In genomic region chr7:54664235-54665228, GRCh38 we compare ENCODE assay signal across 1 cellular context.
TF ChIP-seq lines count a peak whose summit lies in the region.

No MANE protein-coding gene starts in this region.

TF ChIP-seq in HepG2, 621 proteins besides CTCF, POLR2A, EP300 and RAD21 (continued from another document and continues in another):
- TF ChIP-seq FOXO4 (CRISPR knock-in tag; conservative IDR thresholded peaks at IDR 0.05), result 0 out of 2 replicates have a peak, but pooled peaks have one; percentile 19
- 0 out of 2 replicates have a peak, but pooled peaks have one; percentile 31 for TF ChIP-seq ZZZ3 (CRISPR knock-in tag; IDR thresholded peaks at IDR 0.05; ENCODE audit: borderline replicate concordance)
- peak; percentile 41; the same call in 1 of the 2 replicates for TF ChIP-seq FOSL2 (CRISPR knock-in tag; IDR thresholded peaks at IDR 0.05)
- no peak for TF ChIP-seq PHB2 (IDR thresholded peaks at IDR 0.05; ENCODE audit: partially characterized antibody)
- no peak for TF ChIP-seq ZNF672 (CRISPR knock-in tag; IDR thresholded peaks at IDR 0.05)
- TF ChIP-seq DNMT1 (CRISPR knock-in tag; IDR thresholded peaks at IDR 0.05), result 0 out of 2 replicates have a peak, but pooled peaks have one; percentile 65
- TF ChIP-seq, protein P1, sequence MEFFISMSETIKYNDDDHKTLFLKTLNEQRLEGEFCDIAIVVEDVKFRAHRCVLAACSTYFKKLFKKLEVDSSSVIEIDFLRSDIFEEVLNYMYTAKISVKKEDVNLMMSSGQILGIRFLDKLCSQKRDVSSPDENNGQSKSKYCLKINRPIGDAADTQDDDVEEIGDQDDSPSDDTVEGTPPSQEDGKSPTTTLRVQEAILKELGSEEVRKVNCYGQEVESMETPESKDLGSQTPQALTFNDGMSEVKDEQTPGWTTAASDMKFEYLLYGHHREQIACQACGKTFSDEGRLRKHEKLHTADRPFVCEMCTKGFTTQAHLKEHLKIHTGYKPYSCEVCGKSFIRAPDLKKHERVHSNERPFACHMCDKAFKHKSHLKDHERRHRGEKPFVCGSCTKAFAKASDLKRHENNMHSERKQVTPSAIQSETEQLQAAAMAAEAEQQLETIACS (CRISPR knock-in tag; IDR thresholded peaks at IDR 0.05), result peak; percentile 86
- no peak for TF ChIP-seq ZNF510 (CRISPR knock-in tag; IDR thresholded peaks at IDR 0.05; ENCODE audit: low read depth)
- TF ChIP-seq CBX5 (CRISPR knock-in tag; IDR thresholded peaks at IDR 0.05; ENCODE audit: borderline replicate concordance), result peak; percentile 65; the same call in 1 of the 2 replicates
- TF ChIP-seq ARNT2 (CRISPR knock-in tag; IDR thresholded peaks at IDR 0.05; ENCODE audit: low read depth), result peak; percentile 71; the same call in 1 of the 2 replicates
- peak; percentile 56; the same call in 1 of the 2 replicates for TF ChIP-seq ZNF749 (CRISPR knock-in tag; IDR thresholded peaks at IDR 0.05; ENCODE audit: borderline replicate concordance)
- 0 out of 2 replicates have a peak, but pooled peaks have one; percentile 13 for TF ChIP-seq FOXO1 (CRISPR knock-in tag; IDR thresholded peaks at IDR 0.05)
- no peak for TF ChIP-seq CCAR2 (optimal IDR thresholded peaks at IDR 0.05; ENCODE audit: low read depth, low read length)
- peak; percentile 45; the same call in 1 of the 2 replicates for TF ChIP-seq ZNF792 (CRISPR knock-in tag; IDR thresholded peaks at IDR 0.05)
- no peak for TF ChIP-seq GTF2F1 (IDR thresholded peaks at IDR 0.05; ENCODE audit: low read length)
- no peak for TF ChIP-seq ZNF547 (CRISPR knock-in tag; IDR thresholded peaks at IDR 0.05)
- TF ChIP-seq HNRNPLL (IDR thresholded peaks at IDR 0.05; ENCODE audit: low read depth, low read length, poor library complexity, severe bottlenecking), result peak; percentile 69
- 0 out of 2 replicates have a peak, but pooled peaks have one; percentile 32 for TF ChIP-seq MXD1 (CRISPR knock-in tag; IDR thresholded peaks at IDR 0.05)
- TF ChIP-seq, protein P2, sequence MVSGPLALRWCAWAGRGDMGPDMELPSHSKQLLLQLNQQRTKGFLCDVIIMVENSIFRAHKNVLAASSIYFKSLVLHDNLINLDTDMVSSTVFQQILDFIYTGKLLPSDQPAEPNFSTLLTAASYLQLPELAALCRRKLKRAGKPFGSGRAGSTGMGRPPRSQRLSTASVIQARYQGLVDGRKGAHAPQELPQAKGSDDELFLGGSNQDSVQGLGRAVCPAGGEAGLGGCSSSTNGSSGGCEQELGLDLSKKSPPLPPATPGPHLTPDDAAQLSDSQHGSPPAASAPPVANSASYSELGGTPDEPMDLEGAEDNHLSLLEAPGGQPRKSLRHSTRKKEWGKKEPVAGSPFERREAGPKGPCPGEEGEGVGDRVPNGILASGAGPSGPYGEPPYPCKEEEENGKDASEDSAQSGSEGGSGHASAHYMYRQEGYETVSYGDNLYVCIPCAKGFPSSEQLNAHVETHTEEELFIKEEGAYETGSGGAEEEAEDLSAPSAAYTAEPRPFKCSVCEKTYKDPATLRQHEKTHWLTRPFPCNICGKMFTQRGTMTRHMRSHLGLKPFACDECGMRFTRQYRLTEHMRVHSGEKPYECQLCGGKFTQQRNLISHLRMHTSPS (CRISPR knock-in tag; IDR thresholded peaks at IDR 0.05; ENCODE audit: low read depth), result no peak
- peak; percentile 81; the same call in 1 of the 2 replicates for TF ChIP-seq ZNF776 (CRISPR knock-in tag; IDR thresholded peaks at IDR 0.05)
- TF ChIP-seq ZNF333 (CRISPR knock-in tag; IDR thresholded peaks at IDR 0.05; ENCODE audit: borderline replicate concordance), result 0 out of 2 replicates have a peak, but pooled peaks have one; percentile 66
- TF ChIP-seq ZNF567 (CRISPR knock-in tag; IDR thresholded peaks at IDR 0.05; ENCODE audit: borderline replicate concordance), result 0 out of 2 replicates have a peak, but pooled peaks have one; percentile 66
- peak; percentile 38; the same call in 1 of the 2 replicates for TF ChIP-seq ZNF563 (CRISPR knock-in tag; IDR thresholded peaks at IDR 0.05)
- TF ChIP-seq MED8 (CRISPR knock-in tag; IDR thresholded peaks at IDR 0.05; ENCODE audit: insufficient replicate concordance), result peak; percentile 36
- no peak for TF ChIP-seq ZNF235 (CRISPR knock-in tag; IDR thresholded peaks at IDR 0.05; ENCODE audit: borderline replicate concordance)
- 0 out of 2 replicates have a peak, but pooled peaks have one; percentile 31 for TF ChIP-seq IRX3 (CRISPR knock-in tag; IDR thresholded peaks at IDR 0.05; ENCODE audit: borderline replicate concordance, low read depth)
- no peak for TF ChIP-seq SOX13 (IDR thresholded peaks at IDR 0.05)
- 0 out of 4 replicates have a peak, but pooled peaks of 1 of the 2 experiments have one; percentile 9 for TF ChIP-seq SOX13 (CRISPR knock-in tag; conservative IDR thresholded peaks at IDR 0.05 in 1 of 2, IDR thresholded peaks at IDR 0.05 in 1 of 2)
- TF ChIP-seq ZNF546 (CRISPR knock-in tag; conservative IDR thresholded peaks at IDR 0.05), result 0 out of 2 replicates have a peak, but pooled peaks have one; percentile 39
- no peak for TF ChIP-seq ZNF556 (CRISPR knock-in tag; IDR thresholded peaks at IDR 0.05; ENCODE audit: borderline replicate concordance)
- TF ChIP-seq CHD2 (IDR thresholded peaks at IDR 0.05; ENCODE audit: low read depth, low read length), result peak; percentile 63; the same call in 1 of the 2 replicates
- TF ChIP-seq, protein P3, sequence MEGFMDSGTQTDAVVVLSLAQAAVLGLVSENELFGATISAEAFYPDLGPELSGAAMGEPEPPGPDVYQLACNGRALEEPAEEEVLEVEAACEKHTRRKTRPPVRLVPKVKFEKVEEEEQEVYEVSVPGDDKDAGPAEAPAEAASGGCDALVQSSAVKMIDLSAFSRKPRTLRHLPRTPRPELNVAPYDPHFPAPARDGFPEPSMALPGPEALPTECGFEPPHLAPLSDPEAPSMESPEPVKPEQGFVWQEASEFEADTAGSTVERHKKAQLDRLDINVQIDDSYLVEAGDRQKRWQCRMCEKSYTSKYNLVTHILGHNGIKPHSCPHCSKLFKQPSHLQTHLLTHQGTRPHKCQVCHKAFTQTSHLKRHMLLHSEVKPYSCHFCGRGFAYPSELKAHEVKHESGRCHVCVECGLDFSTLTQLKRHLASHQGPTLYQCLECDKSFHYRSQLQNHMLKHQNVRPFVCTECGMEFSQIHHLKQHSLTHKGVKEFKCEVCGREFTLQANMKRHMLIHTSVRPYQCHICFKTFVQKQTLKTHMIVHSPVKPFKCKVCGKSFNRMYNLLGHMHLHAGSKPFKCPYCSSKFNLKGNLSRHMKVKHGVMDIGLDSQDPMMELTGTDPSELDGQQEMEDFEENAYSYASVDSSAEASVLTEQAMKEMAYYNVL (CRISPR knock-in tag; IDR thresholded peaks at IDR 0.05; ENCODE audit: borderline replicate concordance), result 0 out of 2 replicates have a peak, but pooled peaks have one; percentile 41
- peak; percentile 44; the same call in 1 of the 2 replicates for TF ChIP-seq SALL1 (CRISPR knock-in tag; IDR thresholded peaks at IDR 0.05)
- TF ChIP-seq SRSF1 (optimal IDR thresholded peaks at IDR 0.05; ENCODE audit: low read depth, low read length), result no peak
- TF ChIP-seq ZNF331 (CRISPR knock-in tag; IDR thresholded peaks at IDR 0.05), result peak; percentile 58; the same call in 1 of the 2 replicates
- TF ChIP-seq KDM5B (CRISPR knock-in tag; IDR thresholded peaks at IDR 0.05; ENCODE audit: borderline replicate concordance), result peak; percentile 66; the same call in 1 of the 2 replicates
- TF ChIP-seq CSRNP1 (CRISPR knock-in tag; IDR thresholded peaks at IDR 0.05), result 0 out of 2 replicates have a peak, but pooled peaks have one; percentile 35
- TF ChIP-seq, protein P4, sequence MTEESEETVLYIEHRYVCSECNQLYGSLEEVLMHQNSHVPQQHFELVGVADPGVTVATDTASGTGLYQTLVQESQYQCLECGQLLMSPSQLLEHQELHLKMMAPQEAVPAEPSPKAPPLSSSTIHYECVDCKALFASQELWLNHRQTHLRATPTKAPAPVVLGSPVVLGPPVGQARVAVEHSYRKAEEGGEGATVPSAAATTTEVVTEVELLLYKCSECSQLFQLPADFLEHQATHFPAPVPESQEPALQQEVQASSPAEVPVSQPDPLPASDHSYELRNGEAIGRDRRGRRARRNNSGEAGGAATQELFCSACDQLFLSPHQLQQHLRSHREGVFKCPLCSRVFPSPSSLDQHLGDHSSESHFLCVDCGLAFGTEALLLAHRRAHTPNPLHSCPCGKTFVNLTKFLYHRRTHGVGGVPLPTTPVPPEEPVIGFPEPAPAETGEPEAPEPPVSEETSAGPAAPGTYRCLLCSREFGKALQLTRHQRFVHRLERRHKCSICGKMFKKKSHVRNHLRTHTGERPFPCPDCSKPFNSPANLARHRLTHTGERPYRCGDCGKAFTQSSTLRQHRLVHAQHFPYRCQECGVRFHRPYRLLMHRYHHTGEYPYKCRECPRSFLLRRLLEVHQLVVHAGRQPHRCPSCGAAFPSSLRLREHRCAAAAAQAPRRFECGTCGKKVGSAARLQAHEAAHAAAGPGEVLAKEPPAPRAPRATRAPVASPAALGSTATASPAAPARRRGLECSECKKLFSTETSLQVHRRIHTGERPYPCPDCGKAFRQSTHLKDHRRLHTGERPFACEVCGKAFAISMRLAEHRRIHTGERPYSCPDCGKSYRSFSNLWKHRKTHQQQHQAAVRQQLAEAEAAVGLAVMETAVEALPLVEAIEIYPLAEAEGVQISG (CRISPR knock-in tag; IDR thresholded peaks at IDR 0.05), result 0 out of 2 replicates have a peak, but pooled peaks have one; percentile 15
- TF ChIP-seq CEBPG (CRISPR knock-in tag; IDR thresholded peaks at IDR 0.05), result peak; percentile 15; the same call in 1 of the 2 replicates
- peak; percentile 54; the same call in 1 of the 2 replicates for TF ChIP-seq ZNF768 (CRISPR knock-in tag; IDR thresholded peaks at IDR 0.05)
- TF ChIP-seq, protein P5, sequence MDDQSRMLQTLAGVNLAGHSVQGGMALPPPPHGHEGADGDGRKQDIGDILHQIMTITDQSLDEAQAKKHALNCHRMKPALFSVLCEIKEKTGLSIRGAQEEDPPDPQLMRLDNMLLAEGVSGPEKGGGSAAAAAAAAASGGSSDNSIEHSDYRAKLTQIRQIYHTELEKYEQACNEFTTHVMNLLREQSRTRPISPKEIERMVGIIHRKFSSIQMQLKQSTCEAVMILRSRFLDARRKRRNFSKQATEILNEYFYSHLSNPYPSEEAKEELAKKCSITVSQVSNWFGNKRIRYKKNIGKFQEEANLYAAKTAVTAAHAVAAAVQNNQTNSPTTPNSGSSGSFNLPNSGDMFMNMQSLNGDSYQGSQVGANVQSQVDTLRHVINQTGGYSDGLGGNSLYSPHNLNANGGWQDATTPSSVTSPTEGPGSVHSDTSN (CRISPR knock-in tag; IDR thresholded peaks at IDR 0.05; ENCODE audit: borderline replicate concordance), result no peak
- TF ChIP-seq ATF3 (CRISPR knock-in tag; IDR thresholded peaks at IDR 0.05), result peak; percentile 29; the same call in 1 of the 2 replicates
- peak; percentile 76; the same call in 1 of the 2 replicates for TF ChIP-seq GABPB1 (CRISPR knock-in tag; IDR thresholded peaks at IDR 0.05)
- TF ChIP-seq, protein P6, sequence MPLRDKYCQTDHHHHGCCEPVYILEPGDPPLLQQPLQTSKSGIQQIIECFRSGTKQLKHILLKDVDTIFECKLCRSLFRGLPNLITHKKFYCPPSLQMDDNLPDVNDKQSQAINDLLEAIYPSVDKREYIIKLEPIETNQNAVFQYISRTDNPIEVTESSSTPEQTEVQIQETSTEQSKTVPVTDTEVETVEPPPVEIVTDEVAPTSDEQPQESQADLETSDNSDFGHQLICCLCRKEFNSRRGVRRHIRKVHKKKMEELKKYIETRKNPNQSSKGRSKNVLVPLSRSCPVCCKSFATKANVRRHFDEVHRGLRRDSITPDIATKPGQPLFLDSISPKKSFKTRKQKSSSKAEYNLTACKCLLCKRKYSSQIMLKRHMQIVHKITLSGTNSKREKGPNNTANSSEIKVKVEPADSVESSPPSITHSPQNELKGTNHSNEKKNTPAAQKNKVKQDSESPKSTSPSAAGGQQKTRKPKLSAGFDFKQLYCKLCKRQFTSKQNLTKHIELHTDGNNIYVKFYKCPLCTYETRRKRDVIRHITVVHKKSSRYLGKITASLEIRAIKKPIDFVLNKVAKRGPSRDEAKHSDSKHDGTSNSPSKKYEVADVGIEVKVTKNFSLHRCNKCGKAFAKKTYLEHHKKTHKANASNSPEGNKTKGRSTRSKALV (CRISPR knock-in tag; IDR thresholded peaks at IDR 0.05), result peak; percentile 84
- TF ChIP-seq ZNF253 (CRISPR knock-in tag; IDR thresholded peaks at IDR 0.05; ENCODE audit: borderline replicate concordance), result no peak
- peak; percentile 39 for TF ChIP-seq PHF8 (CRISPR knock-in tag; IDR thresholded peaks at IDR 0.05)
- TF ChIP-seq MTF2 (CRISPR knock-in tag; IDR thresholded peaks at IDR 0.05; ENCODE audit: borderline replicate concordance), result peak; percentile 90; the same call in 1 of the 2 replicates
- TF ChIP-seq ZNF124 (CRISPR knock-in tag; IDR thresholded peaks at IDR 0.05), result no peak
